22 cellular contexts compared by ENCODE assay signal in the genomic region with DNA sequence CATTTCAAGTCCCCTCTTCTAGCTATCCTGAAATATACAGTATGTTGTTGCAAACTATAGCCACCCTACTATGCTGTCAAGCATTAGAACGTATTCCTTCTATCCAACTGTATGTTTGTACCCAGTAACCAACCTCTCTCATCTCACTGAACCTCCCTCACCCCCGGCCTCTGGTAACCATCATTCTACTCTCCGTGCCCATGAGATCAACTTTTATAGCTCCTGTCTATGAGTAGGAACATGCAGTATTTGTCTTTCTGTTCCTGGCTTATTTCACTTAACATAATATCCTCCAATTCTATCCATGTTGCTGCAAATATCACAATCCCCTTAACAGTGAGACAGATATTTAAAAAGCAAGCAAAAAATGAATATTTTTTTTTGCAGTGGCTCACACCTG.
"Had no signal": no experiment of that assay in that cellular context is flagged by ENCODE, and none has a peak within 500 bp of the region (broad histone marks: within the 10 kb centered on the region; RNA-seq: fewer than 3 reads in every experiment).

No MANE protein-coding gene starts in this region.

- ATAC-seq: effector memory CD8-positive, alpha-beta T cell; esophagus mucosa; left lung; lower lobe of right lung; mucosa of descending colon had no signal

- H3K27ac ChIP-seq: colonic mucosa, epithelial cell of prostate, esophagus squamous epithelium, gastrocnemius medialis, left lung, lower lobe of right lung had no signal

- H3K36me3 ChIP-seq: colonic mucosa, esophagus squamous epithelium, gastrocnemius medialis, heart right ventricle, left lung, lower lobe of right lung had no signal

- H3K9me3 ChIP-seq: colonic mucosa, esophagus squamous epithelium, gastrocnemius medialis, lower lobe of right lung, mucosa of descending colon had no signal

- H3K27me3 ChIP-seq: colonic mucosa, esophagus squamous epithelium, gastrocnemius medialis, heart right ventricle, left lung had no signal

- DNase-seq: colonic mucosa; cortex of kidney; effector CD8-positive, alpha-beta T cell; effector memory CD8-positive, alpha-beta T cell; endodermal cell; erythroblast; esophagus squamous epithelium; foreskin fibroblast; foreskin melanocyte; gastrocnemius medialis; glutamatergic neuron; head of caudate nucleus; heart right ventricle; hippocampal formation; left cardiac atrium; left lung; left ventricle myocardium superior; lower lobe of right lung; mesenchymal stem cell; mucosa of descending colon had no signal

- H3K4me3 ChIP-seq: colonic mucosa, esophagus squamous epithelium, gastrocnemius medialis, heart right ventricle, left lung, lower lobe of right lung, mucosa of descending colon had no signal

- H3K4me1 ChIP-seq: colonic mucosa, esophagus squamous epithelium, gastrocnemius medialis, left lung, lower lobe of right lung had no signal
